Comparison of ENCODE assay signal across 8 cellular contexts in genomic region chr15:89356634-89357298, GRCh38. TPM values are rescaled to one million over a fixed set of nuclear protein-coding genes. Genes with fewer than 3 reads are reported as not detected.
DNase-seq lines count a peak whose midpoint lies in the region; ATAC-seq and TF ChIP-seq lines count a peak whose summit lies in the region.

No MANE protein-coding gene starts in this region.

- ATAC-seq in DND-41 (ENCODE audit: insufficient read depth, low read depth) (no peak), GM21390 (IDR thresholded peaks at IDR 0.05; ENCODE audit: unreplicated experiment) (no peak)
- no peak for ATAC-seq in CD8-positive, alpha-beta T cell

- H3K9ac ChIP-seq in DND-41 (ENCODE audit: low read depth, low read length) = no peak overlapping the region

- no peak for DNase-seq in DND-41
- peak; percentile 12 to 52 for DNase-seq in Kasumi-1 (lab: John Stamatoyannopoulos, UW)
- DNase-seq in UCSD-AML1 (lab: John Stamatoyannopoulos, UW; ENCODE audit: unreplicated experiment) = peak; percentile 27
- peak; percentile 26 to 47 for DNase-seq in lung microvascular endothelial cell (ENCODE audit: low read depth in 2 of 2)
- no peak for DNase-seq in CD8-positive, alpha-beta T cell
- DNase-seq in activated effector memory CD4-positive, alpha-beta T cell treated with Interleukin-2 at 50 U/mL for 16 hours = no peak
- no peak for DNase-seq in GM03348 (ENCODE audit: low spot score)

- H3K4me3 ChIP-seq in DND-41 (ENCODE audit: low read depth in 1 of 2, low read length in 2 of 2) = no peak overlapping the region
- no peak overlapping the region for H3K4me3 ChIP-seq in CD8-positive, alpha-beta T cell (ENCODE audit: low read depth, low read length)

- H3K4me1 Mint-ChIP-seq in CD8-positive, alpha-beta T cell (ENCODE audit: low read depth) = peaks cover 14% of the 10 kb centered on the region

- peaks cover 11% of the 10 kb centered on the region for H3K4me1 ChIP-seq in DND-41 (ENCODE audit: insufficient read depth, low read length)
- H3K4me1 ChIP-seq in CD8-positive, alpha-beta T cell (ENCODE audit: insufficient read depth, low read length) = peaks cover 8% of the 10 kb centered on the region

- POLR2A ChIA-PET in CD8-positive, alpha-beta T cell (lab: Charles Lee) = no interaction called here

- no peak overlapping the region for H3K27ac ChIP-seq in DND-41 (ENCODE audit: low read length)
- no peak overlapping the region for H3K27ac ChIP-seq in CD8-positive, alpha-beta T cell (ENCODE audit: low read depth, low read length)

- H3K79me2 ChIP-seq in DND-41 (ENCODE audit: insufficient read depth, low read length) = no peaks in the 10 kb centered on the region

- no peak overlapping the region for H3K4me2 ChIP-seq in DND-41 (ENCODE audit: insufficient read depth, low read length)

- peak; percentile 6 for TF ChIP-seq CTCF in DND-41 (IDR thresholded peaks at IDR 0.05; ENCODE audit: borderline replicate concordance, extremely low read depth, low read length, poor library complexity, severe bottlenecking)
- no peak for TF ChIP-seq CTCF in CD8-positive, alpha-beta T cell (IDR thresholded peaks at IDR 0.05)

- no peaks in the 10 kb centered on the region for H3K9me3 Mint-ChIP-seq in CD8-positive, alpha-beta T cell

- CTCF ChIA-PET in CD8-positive, alpha-beta T cell (lab: Charles Lee) = interaction anchor here (0.7 to 6.3 kb wide), 10 partner anchors 11 to 75 kb away, joined by 3 to 121 read pairs (median 18); no protein-coding TSS in a partner anchor

- intact Hi-C loops in CD8-positive, alpha-beta T cell (cut with DNase I, micrococcal nuclease) = no loop called here

- H3K27me3 Mint-ChIP-seq in CD8-positive, alpha-beta T cell (ENCODE audit: low read depth) = peaks cover 72% of the 10 kb centered on the region

- H3K36me3 Mint-ChIP-seq in CD8-positive, alpha-beta T cell = no peaks in the 10 kb centered on the region

- H3K27ac Mint-ChIP-seq in CD8-positive, alpha-beta T cell = no peak overlapping the region

- no peaks in the 10 kb centered on the region for H3K9me3 ChIP-seq in DND-41 (ENCODE audit: insufficient read depth, low read length, severe bottlenecking)
- no peaks in the 10 kb centered on the region for H3K9me3 ChIP-seq in CD8-positive, alpha-beta T cell (ENCODE audit: low read length)

- no peak overlapping the region for H2AFZ ChIP-seq in DND-41 (ENCODE audit: low read depth, low read length)

- H3K4me3 Mint-ChIP-seq in CD8-positive, alpha-beta T cell = no peak overlapping the region

- no peaks in the 10 kb centered on the region for H4K20me1 ChIP-seq in DND-41 (ENCODE audit: insufficient read depth, low read length)

- no peaks in the 10 kb centered on the region for H3K36me3 ChIP-seq in DND-41 (ENCODE audit: insufficient read depth, low read length)
- no peaks in the 10 kb centered on the region for H3K36me3 ChIP-seq in CD8-positive, alpha-beta T cell (ENCODE audit: insufficient read depth, low read length)

- peaks cover 9% of the 10 kb centered on the region for H3K27me3 ChIP-seq in DND-41 (ENCODE audit: insufficient read depth, low read length, poor library complexity)
- peaks cover 34% of the 10 kb centered on the region for H3K27me3 ChIP-seq in CD8-positive, alpha-beta T cell (ENCODE audit: insufficient read depth, low read length)

RNA-seq across cellular contexts. Expression of gene POLG, which starts 22.1 kb away (rescaled TPM):
- 42.3 and 63.7 TPM in 2 replicates for total RNA-seq in lung microvascular endothelial cell
- total RNA-seq in CD8-positive, alpha-beta T cell = 100 to 1,000 TPM; 147 to 158 TPM

Comparison
In these comparisons a context has a peak if more than half of its experiments do, and no peak if none do; other contexts are left out.
1. DNase-seq: peak in Kasumi-1 (2 of 2), UCSD-AML1 (single experiment) and lung microvascular endothelial cell (2 of 2); none in DND-41 (single experiment), CD8-positive, alpha-beta T cell (0 of 7), activated effector memory CD4-positive, alpha-beta T cell treated with Interleukin-2 at 50 U/mL for 16 hours (single experiment) and GM03348 (single experiment).